In the genomic region with DNA sequence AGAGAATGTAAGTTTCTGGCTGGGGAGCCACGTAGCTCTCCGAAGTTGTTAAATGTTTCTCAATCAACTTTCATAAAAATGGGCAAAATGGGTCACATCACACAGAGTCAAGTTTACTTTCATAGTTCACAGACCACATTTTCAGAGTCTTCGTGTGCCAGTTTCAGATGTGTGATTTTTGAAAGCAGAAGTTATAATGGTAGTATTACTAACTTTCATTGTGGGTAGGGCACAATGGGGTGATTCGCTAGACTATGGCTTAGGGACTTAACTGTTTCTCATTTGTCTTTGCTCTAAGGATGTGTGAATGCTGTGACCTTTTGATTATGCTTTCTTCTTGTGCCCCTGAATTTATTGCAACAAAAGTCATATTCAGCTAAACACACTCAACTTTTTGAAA, we compare ENCODE assay signal across 14 cellular contexts.
DNase-seq lines count a peak whose midpoint lies in the region; ATAC-seq and TF ChIP-seq lines count a peak whose summit lies in the region.
"Had no signal": no experiment of that assay in that cellular context is flagged by ENCODE, and none has a peak within 500 bp of the region (broad histone marks: within the 10 kb centered on the region; RNA-seq: fewer than 3 reads in every experiment).

No MANE protein-coding gene starts in this region.

- no peak overlapping the region for H3K27ac ChIP-seq in OCI-LY7 (ENCODE audit: low read depth, low read length, poor library complexity, severe bottlenecking)
- H3K27ac ChIP-seq: brain microvascular endothelial cell had no signal

- no peaks in the 10 kb centered on the region for H3K79me2 ChIP-seq in OCI-LY7 (ENCODE audit: insufficient read depth, low read depth, low read length)

- ATAC-seq in HG03432 (IDR thresholded peaks at IDR 0.05; ENCODE audit: unreplicated experiment) (peak; percentile 55), T-cell (replicated peaks in 1 of 4) (no peak)
- ATAC-seq in stimulated activated naive CD8-positive, alpha-beta T cell treated with anti-CD3 and anti-CD28 coated beads, Interleukin-15, amount 100 ng/mL, for 72 hours, result peak; percentile 97

- no peak overlapping the region for H3K4me2 ChIP-seq in OCI-LY7 (ENCODE audit: low read length)

- peak overlapping the region; percentile 21 for H3K4me3 Mint-ChIP-seq in activated CD4-positive, alpha-beta memory T cell treated with anti-CD3 and anti-CD28 coated beads for 36 hours
- peak overlapping the region; percentile 18 to 41 for H3K4me3 Mint-ChIP-seq in stimulated activated naive CD8-positive, alpha-beta T cell treated with anti-CD3 and anti-CD28 coated beads, Interleukin-15, amount 100 ng/mL, for 72 hours
- no peak overlapping the region for H3K4me3 Mint-ChIP-seq in T-cell
- H3K4me3 Mint-ChIP-seq: endodermal cell had no signal

- H3K36me3 Mint-ChIP-seq in activated CD4-positive, alpha-beta memory T cell treated with anti-CD3 and anti-CD28 coated beads for 36 hours, result peaks cover 36% of the 10 kb centered on the region
- peaks cover 8% of the 10 kb centered on the region for H3K36me3 Mint-ChIP-seq in T-cell

- no peaks in the 10 kb centered on the region for H4K20me1 ChIP-seq in OCI-LY7 (ENCODE audit: insufficient read depth, low read length)

- H3K27me3 Mint-ChIP-seq in activated CD4-positive, alpha-beta memory T cell treated with anti-CD3 and anti-CD28 coated beads for 36 hours, result no peaks in the 10 kb centered on the region
- no peaks in the 10 kb centered on the region for H3K27me3 Mint-ChIP-seq in stimulated activated naive CD8-positive, alpha-beta T cell treated with anti-CD3 and anti-CD28 coated beads, Interleukin-15, amount 100 ng/mL, for 72 hours
- no peaks in the 10 kb centered on the region for H3K27me3 Mint-ChIP-seq in T-cell

- peak overlapping the region; percentile 67 for H3K27ac Mint-ChIP-seq in activated CD4-positive, alpha-beta memory T cell treated with anti-CD3 and anti-CD28 coated beads for 36 hours
- H3K27ac Mint-ChIP-seq in stimulated activated naive CD8-positive, alpha-beta T cell treated with anti-CD3 and anti-CD28 coated beads, Interleukin-15, amount 100 ng/mL, for 72 hours, result no peak overlapping the region
- H3K27ac Mint-ChIP-seq in T-cell, result peak overlapping the region in 1 of 2 donors; percentile 47
- H3K27ac Mint-ChIP-seq: endodermal cell had no signal

- BruUV-seq in OCI-LY7 (replicated peaks; lab: Mats Ljungman, UMichigan), result no TSS peak

- no peaks in the 10 kb centered on the region for H3K9me3 ChIP-seq in OCI-LY7 (ENCODE audit: low read length)

- intact Hi-C loops in activated CD4-positive, alpha-beta memory T cell treated with anti-CD3 and anti-CD28 coated beads for 36 hours (cut with micrococcal nuclease), result loop anchor here (1.0 to 5.0 kb wide), 7 partner anchors 8 to 526 kb away; no protein-coding TSS in a partner anchor
- intact Hi-C loops in OCI-LY7 (cut with micrococcal nuclease; ENCODE audit: unreplicated experiment), result no loop called here

- H2AFZ ChIP-seq in OCI-LY7 (ENCODE audit: low read length), result no peak overlapping the region

- CTCF ChIA-PET in activated CD4-positive, alpha-beta memory T cell treated with anti-CD3 and anti-CD28 coated beads for 36 hours (lab: Charles Lee), result no interaction called here
- CTCF ChIA-PET in T-cell (lab: Charles Lee) (no interaction called here), OCI-LY7 (lab: Charles Lee; ENCODE audit: unreplicated experiment) (no interaction called here)

- H3K4me3 ChIP-seq in foreskin fibroblast (ENCODE audit: low read depth in 1 of 2, low read length in 2 of 2), result no peak overlapping the region
- H3K4me3 ChIP-seq in OCI-LY7 (ENCODE audit: low read depth, low read length, poor library complexity, severe bottlenecking), result no peak overlapping the region

- H3K36me3 ChIP-seq in OCI-LY7 (ENCODE audit: insufficient read depth, low read length), result no peaks in the 10 kb centered on the region
- H3K36me3 ChIP-seq: brain microvascular endothelial cell had no signal

- H3K4me1 Mint-ChIP-seq in activated CD4-positive, alpha-beta memory T cell treated with anti-CD3 and anti-CD28 coated beads for 36 hours (ENCODE audit: low read depth), result peaks cover 56% of the 10 kb centered on the region
- peaks cover 65% of the 10 kb centered on the region for H3K4me1 Mint-ChIP-seq in stimulated activated naive CD8-positive, alpha-beta T cell treated with anti-CD3 and anti-CD28 coated beads, Interleukin-15, amount 100 ng/mL, for 72 hours
- H3K4me1 Mint-ChIP-seq in T-cell, result peaks cover 34 to 57% (median 40%) of the 10 kb centered on the region in 3 donors

- DNase-seq in stimulated activated CD4-positive, alpha-beta T cell treated with anti-CD3 and anti-CD28 coated beads, Interleukin-15, amount 100 ng/mL, for 24 hours, result peak; percentile 34
- DNase-seq in stimulated activated CD4-positive, alpha-beta T cell treated with anti-CD3 and anti-CD28 coated beads, Interleukin-4, amount 100 ng/mL, for 1 hour, result no peak
- DNase-seq in activated CD4-positive, alpha-beta memory T cell treated with anti-CD3 and anti-CD28 coated beads for 36 hours, result peak; percentile 45
- DNase-seq in stimulated activated naive CD8-positive, alpha-beta T cell treated with anti-CD3 and anti-CD28 coated beads, Interleukin-15, amount 100 ng/mL, for 72 hours, result peak; percentile 19 to 43
- DNase-seq in T-cell (no peak), foreskin fibroblast (no peak), OCI-LY7 (ENCODE audit: low spot score) (no peak)
- DNase-seq: brain microvascular endothelial cell, endodermal cell, NCI-H1694, NCI-H526, posterior cingulate gyrus, SIG-M5 had no signal

- POLR2A ChIA-PET in activated CD4-positive, alpha-beta memory T cell treated with anti-CD3 and anti-CD28 coated beads for 36 hours (lab: Charles Lee), result interaction anchor here (0.6 to 1.3 kb wide), 3 partner anchors 11 to 227 kb away, joined by 3 read pairs; no protein-coding TSS in a partner anchor
- POLR2A ChIA-PET in T-cell (lab: Charles Lee) (no interaction called here), OCI-LY7 (lab: Charles Lee) (no interaction called here)

- no peaks in the 10 kb centered on the region for H3K4me1 ChIP-seq in OCI-LY7 (ENCODE audit: insufficient read depth, low read length, poor library complexity, severe bottlenecking)

- H3K9me2 ChIP-seq in OCI-LY7 (ENCODE audit: insufficient read depth, low read length), result no peaks in the 10 kb centered on the region

- no peaks in the 10 kb centered on the region for H3K9me3 Mint-ChIP-seq in activated CD4-positive, alpha-beta memory T cell treated with anti-CD3 and anti-CD28 coated beads for 36 hours
- H3K9me3 Mint-ChIP-seq in stimulated activated naive CD8-positive, alpha-beta T cell treated with anti-CD3 and anti-CD28 coated beads, Interleukin-15, amount 100 ng/mL, for 72 hours, result no peaks in the 10 kb centered on the region
- H3K9me3 Mint-ChIP-seq in T-cell, result no peaks in the 10 kb centered on the region
- H3K9me3 Mint-ChIP-seq: endodermal cell had no signal

- TF ChIP-seq CTCF in foreskin fibroblast (IDR thresholded peaks at IDR 0.05; ENCODE audit: low read depth, low read length) (no peak), OCI-LY7 (conservative IDR thresholded peaks at IDR 0.05; ENCODE audit: low read length) (no peak)

Comparison
In these comparisons a context has a peak if more than half of its experiments do, and no peak if none do; other contexts are left out.
1. DNase-seq: peak in stimulated activated CD4-positive, alpha-beta T cell treated with anti-CD3 and anti-CD28 coated beads, Interleukin-15, amount 100 ng/mL, for 24 hours (single experiment), activated CD4-positive, alpha-beta memory T cell treated with anti-CD3 and anti-CD28 coated beads for 36 hours (single experiment) and stimulated activated naive CD8-positive, alpha-beta T cell treated with anti-CD3 and anti-CD28 coated beads, Interleukin-15, amount 100 ng/mL, for 72 hours (2 of 2); none in stimulated activated CD4-positive, alpha-beta T cell treated with anti-CD3 and anti-CD28 coated beads, Interleukin-4, amount 100 ng/mL, for 1 hour (single experiment), T-cell (0 of 34), foreskin fibroblast (0 of 2) and OCI-LY7 (single experiment).
2. ATAC-seq: peak in HG03432 (single experiment) and stimulated activated naive CD8-positive, alpha-beta T cell treated with anti-CD3 and anti-CD28 coated beads, Interleukin-15, amount 100 ng/mL, for 72 hours (single experiment); none in T-cell (0 of 4).
3. H3K4me3 Mint-ChIP-seq: peak in activated CD4-positive, alpha-beta memory T cell treated with anti-CD3 and anti-CD28 coated beads for 36 hours (single experiment) and stimulated activated naive CD8-positive, alpha-beta T cell treated with anti-CD3 and anti-CD28 coated beads, Interleukin-15, amount 100 ng/mL, for 72 hours (2 of 2); none in T-cell (0 of 3).